Comparison of ENCODE assay signal across 8 cellular contexts in genomic region chr7:24574365-24574764, GRCh38. TPM values are rescaled to one million over a fixed set of nuclear protein-coding genes. Genes with fewer than 3 reads are reported as not detected.
A peak's percentile ranks its signal among the peaks of the same experiment; 100 is the strongest.
DNase-seq lines count a peak whose midpoint lies in the region; ATAC-seq, FAIRE-seq and TF ChIP-seq lines count a peak whose summit lies in the region.

No MANE protein-coding gene starts in this region.

- peak overlapping the region; percentile 88 for H3K4me3 Mint-ChIP-seq in activated CD8-positive, alpha-beta memory T cell treated with anti-CD3 and anti-CD28 coated beads, Interleukin-2, amount 10 ng/mL, durations not matched to agents 7 days and 5 days
- peak overlapping the region; percentile 94 for H3K4me3 Mint-ChIP-seq in activated T-helper 1 cell treated with anti-CD3 and anti-CD28 coated beads, Interleukin-12 subunit alpha, Interleukin-12 subunit beta, Interleukin-2, Interleukin-4 antibody, amounts not matched to agents 30 ng/mL and 10 ng/mL and 1 ng/mL, durations not matched to agents 14 hours and 24 hours and 36 hours

- TF ChIP-seq CTCF in suprapubic skin (IDR thresholded peaks at IDR 0.05) (no peak), omental fat pad (IDR thresholded peaks at IDR 0.05) (no peak)

- 34% methylated on average over 10 of the region's 11 CpGs for WGBS in suprapubic skin

- no peak for TF ChIP-seq POLR2A in suprapubic skin (IDR thresholded peaks at IDR 0.05)
- TF ChIP-seq POLR2A in GM12891 (IDR thresholded peaks at IDR 0.05; ENCODE audit: low read depth, low read length): no peak

- H3K9me3 Mint-ChIP-seq in activated CD8-positive, alpha-beta memory T cell treated with anti-CD3 and anti-CD28 coated beads, Interleukin-2, amount 10 ng/mL, durations not matched to agents 7 days and 5 days (ENCODE audit: low read depth): no peaks in the 10 kb centered on the region
- no peaks in the 10 kb centered on the region for H3K9me3 Mint-ChIP-seq in activated T-helper 1 cell treated with anti-CD3 and anti-CD28 coated beads, Interleukin-12 subunit alpha, Interleukin-12 subunit beta, Interleukin-2, Interleukin-4 antibody, amounts not matched to agents 30 ng/mL and 10 ng/mL and 1 ng/mL, durations not matched to agents 14 hours and 24 hours and 36 hours

- no peaks in the 10 kb centered on the region for H3K36me3 Mint-ChIP-seq in activated CD8-positive, alpha-beta memory T cell treated with anti-CD3 and anti-CD28 coated beads, Interleukin-2, amount 10 ng/mL, durations not matched to agents 7 days and 5 days
- peaks cover 5% of the 10 kb centered on the region for H3K36me3 Mint-ChIP-seq in activated T-helper 1 cell treated with anti-CD3 and anti-CD28 coated beads, Interleukin-12 subunit alpha, Interleukin-12 subunit beta, Interleukin-2, Interleukin-4 antibody, amounts not matched to agents 30 ng/mL and 10 ng/mL and 1 ng/mL, durations not matched to agents 14 hours and 24 hours and 36 hours (ENCODE audit: low read depth)

- H3K9me3 ChIP-seq in iPS-20b (ENCODE audit: insufficient read depth, low read depth, low read length): no peaks in the 10 kb centered on the region
- no peaks in the 10 kb centered on the region for H3K9me3 ChIP-seq in suprapubic skin

- peak overlapping the region; percentile 85 for H3K9ac ChIP-seq in iPS-20b (ENCODE audit: low read depth, low read length)

- peaks cover 30% of the 10 kb centered on the region for H3K27me3 Mint-ChIP-seq in activated CD8-positive, alpha-beta memory T cell treated with anti-CD3 and anti-CD28 coated beads, Interleukin-2, amount 10 ng/mL, durations not matched to agents 7 days and 5 days
- peaks cover 28% of the 10 kb centered on the region for H3K27me3 Mint-ChIP-seq in activated T-helper 1 cell treated with anti-CD3 and anti-CD28 coated beads, Interleukin-12 subunit alpha, Interleukin-12 subunit beta, Interleukin-2, Interleukin-4 antibody, amounts not matched to agents 30 ng/mL and 10 ng/mL and 1 ng/mL, durations not matched to agents 14 hours and 24 hours and 36 hours (ENCODE audit: insufficient read depth)

- no peak for DNase-seq in activated CD8-positive, alpha-beta memory T cell treated with anti-CD3 and anti-CD28 coated beads, Interleukin-2, amount 10 ng/mL, durations not matched to agents 7 days and 5 days
- no peak for DNase-seq in activated CD8-positive, alpha-beta memory T cell treated with anti-CD3 and anti-CD28 coated beads, Interleukin-2, amount 50 U/mL, for 48 hours
- no peak for DNase-seq in activated T-helper 1 cell treated with anti-CD3 and anti-CD28 coated beads, Interleukin-12 subunit alpha, Interleukin-12 subunit beta, Interleukin-2, Interleukin-4 antibody, amounts not matched to agents 30 ng/mL and 10 ng/mL and 1 ng/mL, durations not matched to agents 14 hours and 24 hours and 36 hours (ENCODE audit: low spot score)
- no peak for DNase-seq in suprapubic skin (ENCODE audit: low spot score in 2 of 2)
- DNase-seq in omental fat pad (ENCODE audit: low spot score): no peak
- DNase-seq in GM12891 (ENCODE audit: insufficient read length, low spot score): no peak
- no peak for DNase-seq in hippocampal formation (lab: John Stamatoyannopoulos, UW)

- no peak for ATAC-seq in activated CD8-positive, alpha-beta memory T cell treated with anti-CD3 and anti-CD28 coated beads, Interleukin-2, amount 10 ng/mL, durations not matched to agents 7 days and 5 days
- no peak for ATAC-seq in omental fat pad (ENCODE audit: low FRiP score)

- peaks cover 30% of the 10 kb centered on the region for H3K4me1 Mint-ChIP-seq in activated CD8-positive, alpha-beta memory T cell treated with anti-CD3 and anti-CD28 coated beads, Interleukin-2, amount 10 ng/mL, durations not matched to agents 7 days and 5 days
- peaks cover 31% of the 10 kb centered on the region for H3K4me1 Mint-ChIP-seq in activated T-helper 1 cell treated with anti-CD3 and anti-CD28 coated beads, Interleukin-12 subunit alpha, Interleukin-12 subunit beta, Interleukin-2, Interleukin-4 antibody, amounts not matched to agents 30 ng/mL and 10 ng/mL and 1 ng/mL, durations not matched to agents 14 hours and 24 hours and 36 hours (ENCODE audit: low read depth)

- TF ChIP-seq EP300 in suprapubic skin (IDR thresholded peaks at IDR 0.05): no peak

- H3K4me1 ChIP-seq in iPS-20b (ENCODE audit: insufficient read depth, low read length) (peaks cover 38% of the 10 kb centered on the region; the same call in 1 of the 2 replicates), suprapubic skin (peaks cover 17% of the 10 kb centered on the region)

- peak overlapping the region; percentile 90 for H3K4me3 ChIP-seq in iPS-20b (ENCODE audit: low read length)
- H3K4me3 ChIP-seq in suprapubic skin: peak overlapping the region; percentile 79

- no peaks in the 10 kb centered on the region for H3K36me3 ChIP-seq in iPS-20b (ENCODE audit: insufficient read depth, low read depth, low read length)
- H3K36me3 ChIP-seq in suprapubic skin: no peaks in the 10 kb centered on the region

- H3K27me3 ChIP-seq in iPS-20b (ENCODE audit: insufficient read depth, low read length) (peaks cover 24% of the 10 kb centered on the region), suprapubic skin (no peaks in the 10 kb centered on the region)

- CTCF ChIA-PET in activated CD8-positive, alpha-beta memory T cell treated with anti-CD3 and anti-CD28 coated beads, Interleukin-2, amount 10 ng/mL, durations not matched to agents 7 days and 5 days (lab: Charles Lee): interaction anchor here (1.0 to 1.3 kb wide), 4 partner anchors 8 to 182 kb away, joined by 3 read pairs; no protein-coding TSS in a partner anchor

- peak overlapping the region; percentile 82 for H3K27ac Mint-ChIP-seq in activated CD8-positive, alpha-beta memory T cell treated with anti-CD3 and anti-CD28 coated beads, Interleukin-2, amount 10 ng/mL, durations not matched to agents 7 days and 5 days
- H3K27ac Mint-ChIP-seq in activated T-helper 1 cell treated with anti-CD3 and anti-CD28 coated beads, Interleukin-12 subunit alpha, Interleukin-12 subunit beta, Interleukin-2, Interleukin-4 antibody, amounts not matched to agents 30 ng/mL and 10 ng/mL and 1 ng/mL, durations not matched to agents 14 hours and 24 hours and 36 hours: peak overlapping the region; percentile 84

- H3K27ac ChIP-seq in iPS-20b (ENCODE audit: low read length) (no peak overlapping the region), suprapubic skin (peak overlapping the region; percentile 85)

- intact Hi-C loops in activated T-helper 1 cell treated with anti-CD3 and anti-CD28 coated beads, Interleukin-12 subunit alpha, Interleukin-12 subunit beta, Interleukin-2, Interleukin-4 antibody, amounts not matched to agents 30 ng/mL and 10 ng/mL and 1 ng/mL, durations not matched to agents 14 hours and 24 hours and 36 hours (cut with micrococcal nuclease): loop anchor here (5.0 to 10.0 kb wide), 4 partner anchors 408 to 1220 kb away; partner anchors contain the start of gene OSBPL3

- no peak for FAIRE-seq in GM12891 (lab: Jason Lieb, UNC)

TF ChIP-seq in GM12891, 5 proteins besides CTCF, POLR2A, EP300 and RAD21:
- TF ChIP-seq POU2F2 (IDR thresholded peaks at IDR 0.05; ENCODE audit: low read depth, low read length): no peak
- TF ChIP-seq POLR2AphosphoS5 (IDR thresholded peaks at IDR 0.05; ENCODE audit: low read depth, low read length): no peak
- no peak for TF ChIP-seq PAX5 (IDR thresholded peaks at IDR 0.05; ENCODE audit: insufficient read depth, low read length, severe bottlenecking)
- no peak for TF ChIP-seq SPI1 (IDR thresholded peaks at IDR 0.05; ENCODE audit: low read depth, low read length)
- TF ChIP-seq TAF1 (IDR thresholded peaks at IDR 0.05; ENCODE audit: low read depth, low read length): no peak
TF ChIP-seq in GM12891: peak in this region for 0.

RNA-seq across cellular contexts. Expression of gene PALS2, which starts 1.1 kb away (rescaled TPM):
- 10 to 100 TPM; 17.4 to 28.1 TPM for total RNA-seq in activated CD8-positive, alpha-beta memory T cell treated with anti-CD3 and anti-CD28 coated beads, Interleukin-2, amount 10 ng/mL, durations not matched to agents 7 days and 5 days
- 34.9 and 42.2 TPM in 2 replicates for total RNA-seq in activated T-helper 1 cell treated with anti-CD3 and anti-CD28 coated beads, Interleukin-12 subunit alpha, Interleukin-12 subunit beta, Interleukin-2, Interleukin-4 antibody, amounts not matched to agents 30 ng/mL and 10 ng/mL and 1 ng/mL, durations not matched to agents 14 hours and 24 hours and 36 hours
- total RNA-seq in suprapubic skin (1 to 10 TPM; 5.6 to 6.4 (median 6.0) TPM), omental fat pad (10 to 100 TPM in 3 of 4 donors, 1 to 10 TPM in 1; 8.2 to 30.0 (median 22.2) TPM)
- polyA plus RNA-seq in GM12891 (2012; ENCODE audit: low read depth, missing spikeins): 14.3 TPM
